ENCODE assay signal across 1 cellular context in genomic region chr19:3762501-3763459, GRCh38.
TF ChIP-seq lines count a peak whose summit lies in the region.

MRPL54 (plus strand) TSS chr19:3762682; CDS start chr19:3762701, 19 bp downstream.

TF ChIP-seq in K562, 482 proteins besides CTCF, POLR2A, EP300 and RAD21 (continued from another document and continues in another):
- TF ChIP-seq, protein P1, sequence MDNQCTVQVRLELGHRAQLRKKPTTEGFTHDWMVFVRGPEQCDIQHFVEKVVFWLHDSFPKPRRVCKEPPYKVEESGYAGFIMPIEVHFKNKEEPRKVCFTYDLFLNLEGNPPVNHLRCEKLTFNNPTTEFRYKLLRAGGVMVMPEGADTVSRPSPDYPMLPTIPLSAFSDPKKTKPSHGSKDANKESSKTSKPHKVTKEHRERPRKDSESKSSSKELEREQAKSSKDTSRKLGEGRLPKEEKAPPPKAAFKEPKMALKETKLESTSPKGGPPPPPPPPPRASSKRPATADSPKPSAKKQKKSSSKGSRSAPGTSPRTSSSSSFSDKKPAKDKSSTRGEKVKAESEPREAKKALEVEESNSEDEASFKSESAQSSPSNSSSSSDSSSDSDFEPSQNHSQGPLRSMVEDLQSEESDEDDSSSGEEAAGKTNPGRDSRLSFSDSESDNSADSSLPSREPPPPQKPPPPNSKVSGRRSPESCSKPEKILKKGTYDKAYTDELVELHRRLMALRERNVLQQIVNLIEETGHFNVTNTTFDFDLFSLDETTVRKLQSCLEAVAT (IDR thresholded peaks at IDR 0.05): peak in 1 of 2 experiments; percentile 34; a peak in 1 of 4 replicates
- TF ChIP-seq ZNF696 (CRISPR knock-in tag; conservative IDR thresholded peaks at IDR 0.05) (no peak), HDAC6 (IDR thresholded peaks at IDR 0.05; ENCODE audit: low read depth, low read length) (no peak), POLR2AphosphoS5 (IDR thresholded peaks at IDR 0.05; ENCODE audit: control insufficient read depth, insufficient read depth, low read depth, low read length) (peak; percentile 73), CHD1 (IDR thresholded peaks at IDR 0.05; ENCODE audit: low read length) (no peak), CBX5 (IDR thresholded peaks at IDR 0.05; ENCODE audit: borderline replicate concordance, low read depth) (no peak), ZFX (CRISPR knock-in tag; IDR thresholded peaks at IDR 0.05) (peak; percentile 94), SREBF1 (IDR thresholded peaks at IDR 0.05; ENCODE audit: borderline replicate concordance, low read depth, low read length) (no peak), TOE1 (IDR thresholded peaks at IDR 0.05; ENCODE audit: borderline replicate concordance) (peak; percentile 8; the same call in 1 of the 2 replicates), TOE1 (CRISPR knock-in tag; IDR thresholded peaks at IDR 0.05; ENCODE audit: borderline replicate concordance, low read depth) (no peak), GTF2A2 (tag; IDR thresholded peaks at IDR 0.05) (no peak), ZNF134 (CRISPR knock-in tag; conservative IDR thresholded peaks at IDR 0.05) (no peak), HIVEP1 (CRISPR knock-in tag; IDR thresholded peaks at IDR 0.05) (no peak), SAFB (IDR thresholded peaks at IDR 0.05; ENCODE audit: borderline replicate concordance, low read depth, low read length) (no peak), CEBPG (CRISPR knock-in tag; IDR thresholded peaks at IDR 0.05) (peak; percentile 89), CEBPG (tag; conservative IDR thresholded peaks at IDR 0.05 in 1 of 2, IDR thresholded peaks at IDR 0.05 in 1 of 2) (peak; percentile 67 to 81), SPI1 (IDR thresholded peaks at IDR 0.05; ENCODE audit: borderline replicate concordance, low read depth, low read length) (no peak), KDM4B (IDR thresholded peaks at IDR 0.05; ENCODE audit: borderline replicate concordance in 2 of 2, low read depth in 1 of 2) (no peak), ZBTB11 (CRISPR knock-in tag; IDR thresholded peaks at IDR 0.05) (peak in 2 of 3 experiments; percentile 62 to 87; a peak in 4 of 6 replicates), GABPB1 (CRISPR knock-in tag; IDR thresholded peaks at IDR 0.05) (peak; percentile 92), GABPA (tag; conservative IDR thresholded peaks at IDR 0.05; ENCODE audit: low read depth) (peak; percentile 92), GTF2E2 (tag; IDR thresholded peaks at IDR 0.05) (no peak), ZNF232 (CRISPR knock-in tag; IDR thresholded peaks at IDR 0.05) (no peak), EGR1 (conservative IDR thresholded peaks at IDR 0.05) (peak; percentile 65; the same call in 1 of the 2 replicates), ZNF212 (CRISPR knock-in tag; IDR thresholded peaks at IDR 0.05) (no peak), REST (CRISPR knock-in tag; IDR thresholded peaks at IDR 0.05; ENCODE audit: low read depth) (peak; percentile 42; the same call in 1 of the 2 replicates), ZFP36 (IDR thresholded peaks at IDR 0.05; ENCODE audit: low read depth, low read length, partially characterized antibody) (peak; percentile 27), ESRRA (IDR thresholded peaks at IDR 0.05; ENCODE audit: borderline replicate concordance, low read depth) (peak; percentile 70)
- TF ChIP-seq, protein P2, sequence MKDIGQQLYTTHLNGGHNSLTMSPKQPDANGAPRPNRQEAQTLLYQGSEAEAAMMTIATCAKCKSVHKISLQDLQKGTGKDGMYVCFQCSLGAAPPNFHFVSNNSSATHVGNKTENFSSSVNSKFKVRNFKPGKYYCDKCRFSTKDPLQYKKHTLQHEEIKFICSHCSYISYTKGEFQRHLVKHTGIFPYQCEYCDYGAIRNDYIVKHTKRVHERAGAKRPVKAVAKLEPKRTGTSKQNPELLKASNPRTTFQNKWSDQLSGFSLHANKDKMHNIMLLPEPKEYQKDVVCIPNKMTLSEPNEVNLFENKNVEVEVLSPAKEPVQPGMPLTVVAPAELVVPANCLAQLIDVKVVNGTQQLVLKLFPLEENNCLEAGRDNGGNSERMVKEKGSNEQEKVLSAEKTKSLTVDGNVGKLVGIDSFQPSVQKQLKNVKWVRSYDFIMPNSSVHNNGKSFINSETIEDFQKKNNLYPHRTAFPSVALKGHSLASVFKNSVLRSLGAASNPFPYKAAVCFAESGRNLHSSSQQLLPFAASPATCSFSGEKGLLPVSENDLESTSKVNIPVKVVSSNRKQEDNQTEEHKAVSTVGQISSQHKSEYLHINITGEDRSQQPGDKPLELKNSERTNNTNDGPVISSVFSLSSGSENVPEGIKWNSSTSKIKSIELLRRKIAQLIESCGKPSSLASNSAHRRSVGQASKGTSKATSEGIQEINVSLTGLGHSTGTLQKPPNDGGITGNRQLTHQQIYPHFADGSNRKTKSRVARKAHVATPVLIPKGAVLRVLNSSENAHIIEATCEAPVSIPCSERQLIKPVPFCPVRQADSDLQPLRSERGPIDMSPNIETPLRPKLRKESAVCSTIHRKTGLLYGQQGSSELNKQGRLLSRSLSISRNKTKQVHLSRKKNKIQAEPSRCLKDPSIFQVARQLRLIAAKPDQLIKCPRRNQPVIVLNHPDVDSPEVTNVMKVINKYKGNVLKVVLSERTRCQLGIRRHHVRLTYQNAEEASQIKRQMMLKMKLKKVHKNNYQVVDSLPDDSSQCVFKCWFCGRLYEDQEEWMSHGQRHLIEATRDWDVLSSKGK (CRISPR knock-in tag; IDR thresholded peaks at IDR 0.05): no peak
- TF ChIP-seq, protein P3, sequence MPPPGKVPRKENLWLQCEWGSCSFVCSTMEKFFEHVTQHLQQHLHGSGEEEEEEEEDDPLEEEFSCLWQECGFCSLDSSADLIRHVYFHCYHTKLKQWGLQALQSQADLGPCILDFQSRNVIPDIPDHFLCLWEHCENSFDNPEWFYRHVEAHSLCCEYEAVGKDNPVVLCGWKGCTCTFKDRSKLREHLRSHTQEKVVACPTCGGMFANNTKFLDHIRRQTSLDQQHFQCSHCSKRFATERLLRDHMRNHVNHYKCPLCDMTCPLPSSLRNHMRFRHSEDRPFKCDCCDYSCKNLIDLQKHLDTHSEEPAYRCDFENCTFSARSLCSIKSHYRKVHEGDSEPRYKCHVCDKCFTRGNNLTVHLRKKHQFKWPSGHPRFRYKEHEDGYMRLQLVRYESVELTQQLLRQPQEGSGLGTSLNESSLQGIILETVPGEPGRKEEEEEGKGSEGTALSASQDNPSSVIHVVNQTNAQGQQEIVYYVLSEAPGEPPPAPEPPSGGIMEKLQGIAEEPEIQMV (tag; conservative IDR thresholded peaks at IDR 0.05; ENCODE audit: low read depth): no peak
- TF ChIP-seq, protein P4, sequence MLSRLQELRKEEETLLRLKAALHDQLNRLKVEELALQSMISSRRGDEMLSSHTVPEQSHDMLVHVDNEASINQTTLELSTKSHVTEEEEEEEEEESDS (CRISPR knock-in tag; IDR thresholded peaks at IDR 0.05): no peak
- TF ChIP-seq, protein P5, sequence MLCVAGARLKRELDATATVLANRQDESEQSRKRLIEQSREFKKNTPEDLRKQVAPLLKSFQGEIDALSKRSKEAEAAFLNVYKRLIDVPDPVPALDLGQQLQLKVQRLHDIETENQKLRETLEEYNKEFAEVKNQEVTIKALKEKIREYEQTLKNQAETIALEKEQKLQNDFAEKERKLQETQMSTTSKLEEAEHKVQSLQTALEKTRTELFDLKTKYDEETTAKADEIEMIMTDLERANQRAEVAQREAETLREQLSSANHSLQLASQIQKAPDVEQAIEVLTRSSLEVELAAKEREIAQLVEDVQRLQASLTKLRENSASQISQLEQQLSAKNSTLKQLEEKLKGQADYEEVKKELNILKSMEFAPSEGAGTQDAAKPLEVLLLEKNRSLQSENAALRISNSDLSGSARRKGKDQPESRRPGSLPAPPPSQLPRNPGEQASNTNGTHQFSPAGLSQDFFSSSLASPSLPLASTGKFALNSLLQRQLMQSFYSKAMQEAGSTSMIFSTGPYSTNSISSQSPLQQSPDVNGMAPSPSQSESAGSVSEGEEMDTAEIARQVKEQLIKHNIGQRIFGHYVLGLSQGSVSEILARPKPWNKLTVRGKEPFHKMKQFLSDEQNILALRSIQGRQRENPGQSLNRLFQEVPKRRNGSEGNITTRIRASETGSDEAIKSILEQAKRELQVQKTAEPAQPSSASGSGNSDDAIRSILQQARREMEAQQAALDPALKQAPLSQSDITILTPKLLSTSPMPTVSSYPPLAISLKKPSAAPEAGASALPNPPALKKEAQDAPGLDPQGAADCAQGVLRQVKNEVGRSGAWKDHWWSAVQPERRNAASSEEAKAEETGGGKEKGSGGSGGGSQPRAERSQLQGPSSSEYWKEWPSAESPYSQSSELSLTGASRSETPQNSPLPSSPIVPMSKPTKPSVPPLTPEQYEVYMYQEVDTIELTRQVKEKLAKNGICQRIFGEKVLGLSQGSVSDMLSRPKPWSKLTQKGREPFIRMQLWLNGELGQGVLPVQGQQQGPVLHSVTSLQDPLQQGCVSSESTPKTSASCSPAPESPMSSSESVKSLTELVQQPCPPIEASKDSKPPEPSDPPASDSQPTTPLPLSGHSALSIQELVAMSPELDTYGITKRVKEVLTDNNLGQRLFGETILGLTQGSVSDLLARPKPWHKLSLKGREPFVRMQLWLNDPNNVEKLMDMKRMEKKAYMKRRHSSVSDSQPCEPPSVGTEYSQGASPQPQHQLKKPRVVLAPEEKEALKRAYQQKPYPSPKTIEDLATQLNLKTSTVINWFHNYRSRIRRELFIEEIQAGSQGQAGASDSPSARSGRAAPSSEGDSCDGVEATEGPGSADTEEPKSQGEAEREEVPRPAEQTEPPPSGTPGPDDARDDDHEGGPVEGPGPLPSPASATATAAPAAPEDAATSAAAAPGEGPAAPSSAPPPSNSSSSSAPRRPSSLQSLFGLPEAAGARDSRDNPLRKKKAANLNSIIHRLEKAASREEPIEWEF (CRISPR knock-in tag; IDR thresholded peaks at IDR 0.05): no peak
